Comparison of ENCODE assay signal across 22 cellular contexts in the genomic region with DNA sequence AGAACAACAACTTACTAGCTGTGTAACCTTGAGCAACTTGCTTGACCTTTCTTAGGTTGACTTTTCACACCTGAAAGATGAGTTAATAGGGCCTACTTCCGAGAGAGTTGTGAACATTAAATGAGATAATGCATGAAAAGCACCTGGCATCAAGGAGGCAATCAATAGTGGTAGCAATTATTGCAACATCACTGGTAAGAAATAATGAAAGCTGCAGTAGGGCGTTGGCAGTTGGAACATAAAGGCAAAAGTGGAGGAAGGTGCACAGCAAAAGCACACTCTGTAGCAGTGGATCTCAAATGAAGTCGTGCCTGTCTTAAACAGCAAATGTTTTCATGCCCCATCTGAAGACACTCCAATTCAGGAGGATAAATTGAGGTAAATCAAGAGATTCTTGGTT.
DNase-seq lines count a peak whose midpoint lies in the region; ATAC-seq, FAIRE-seq and TF ChIP-seq lines count a peak whose summit lies in the region.
"Had no signal": no experiment of that assay in that cellular context is flagged by ENCODE, and none has a peak within 500 bp of the region (broad histone marks: within the 10 kb centered on the region; RNA-seq: fewer than 3 reads in every experiment).

No MANE protein-coding gene starts in this region.

- H3K9me3 ChIP-seq in HepG2 (ENCODE audit: low read length) (no peaks in the 10 kb centered on the region), right lobe of liver (no peaks in the 10 kb centered on the region), K562 (replicated peaks; ENCODE audit: control insufficient read depth, insufficient read depth, low read depth, low read length) (no peaks in the 10 kb centered on the region), neuronal stem cell (replicated peaks in 1 of 2; ENCODE audit: control insufficient read depth in 2 of 2, insufficient read depth in 1 of 2, low read depth in 1 of 2, low read length in 2 of 2) (no peaks in the 10 kb centered on the region)
- H3K9me3 ChIP-seq: A549; BLaER1 treated with 17β-estradiol and CSF1 and Interleukin-3, amounts not matched to agents 10 nM and 100 nM; Caco-2 had no signal

- no peak overlapping the region for H2BK12ac ChIP-seq in neuronal stem cell (ENCODE audit: low read length)

- H3K27ac ChIP-seq in HepG2 (ENCODE audit: extremely low read length, insufficient read depth, low read length) (no peak overlapping the region), right lobe of liver (no peak overlapping the region), K562 (ENCODE audit: extremely low read depth, low read depth, low read length) (no peak overlapping the region), neuronal stem cell (replicated peaks; ENCODE audit: low read length) (no peak overlapping the region)
- H3K27ac ChIP-seq: 22Rv1; BLaER1 treated with 17β-estradiol and CSF1 and Interleukin-3, amounts not matched to agents 10 nM and 100 nM; C4-2B had no signal

- intact Hi-C loops in HepG2 (cut with micrococcal nuclease; ENCODE audit: unreplicated experiment) = no loop called here
- intact Hi-C loops in right lobe of liver (cut with DNase I) = no loop called here
- intact Hi-C loops in K562 (cut with micrococcal nuclease) = no loop called here

- POLR2A ChIA-PET in HepG2 (lab: Yijun Ruan, JAX) (no interaction called here), K562 (lab: Yijun Ruan, JAX) (no interaction called here)

- H2BK5ac ChIP-seq in neuronal stem cell (ENCODE audit: low read length) = no peak overlapping the region

- no peaks in the 10 kb centered on the region for H3K79me2 ChIP-seq in HepG2 (ENCODE audit: insufficient read depth, low read length)
- no peaks in the 10 kb centered on the region for H3K79me2 ChIP-seq in K562 (ENCODE audit: control insufficient read depth, insufficient read depth, low read length)

- DNase-seq in NCI-H146 (lab: John Stamatoyannopoulos, UW) (peak; percentile 3), NCI-H146 treated with DMSO at 0.1 percent for 48 hours (lab: John Stamatoyannopoulos, UW; ENCODE audit: unreplicated experiment) (no peak), HepG2 (ENCODE audit: low spot score) (no peak), right lobe of liver (no peak), K562 (ENCODE audit: extremely low read depth in 1 of 4, low spot score in 3 of 4) (no peak), neuronal stem cell (ENCODE audit: low spot score) (no peak), OCI-M1 (lab: John Stamatoyannopoulos, UW) (no peak)
- DNase-seq: AML-193; Caco-2; Calu3; CD4-positive, alpha-beta T cell; CD8-positive, alpha-beta T cell; DMS79 treated with DMSO at 0.1 percent for 48 hours; GF-D8 had no signal

- H2AFZ ChIP-seq in HepG2 (ENCODE audit: low read length) (no peak overlapping the region), K562 (ENCODE audit: low read depth, low read length) (no peak overlapping the region), neuronal stem cell (ENCODE audit: low read length) (no peak overlapping the region)

- no peaks in the 10 kb centered on the region for H3K4me1 ChIP-seq in HepG2 (ENCODE audit: insufficient read depth, low read length)
- H3K4me1 ChIP-seq in right lobe of liver = no peaks in the 10 kb centered on the region
- no peaks in the 10 kb centered on the region for H3K4me1 ChIP-seq in K562 (replicated peaks in 1 of 2; ENCODE audit: control insufficient read depth in 2 of 2, insufficient read depth in 2 of 2, low read length in 2 of 2)
- H3K4me1 ChIP-seq in neuronal stem cell (ENCODE audit: control insufficient read depth in 2 of 2, insufficient read depth in 1 of 2, low read depth in 1 of 2, low read length in 2 of 2) = peaks cover 0 to 3% of the 10 kb centered on the region in 2 donors
- H3K4me1 ChIP-seq: BLaER1 treated with 17β-estradiol and CSF1 and Interleukin-3, amounts not matched to agents 10 nM and 100 nM had no signal

- H4K8ac ChIP-seq in neuronal stem cell (ENCODE audit: low read depth, low read length) = no peak overlapping the region

- H3K36me3 ChIP-seq in HepG2 (replicated peaks in 1 of 2; ENCODE audit: control insufficient read depth in 1 of 2, insufficient read depth in 2 of 2, low read length in 2 of 2) (no peaks in the 10 kb centered on the region), right lobe of liver (no peaks in the 10 kb centered on the region), K562 (ENCODE audit: control insufficient read depth, insufficient read depth, low read length) (no peaks in the 10 kb centered on the region), neuronal stem cell (replicated peaks in 1 of 2; ENCODE audit: control insufficient read depth in 2 of 2, insufficient read depth in 2 of 2, low read length in 2 of 2) (no peaks in the 10 kb centered on the region)
- H3K36me3 ChIP-seq: BLaER1 treated with 17β-estradiol and CSF1 and Interleukin-3, amounts not matched to agents 10 nM and 100 nM had no signal

- BruUV-seq in HepG2 (replicated peaks; lab: Mats Ljungman, UMichigan) (no TSS peak), K562 (replicated peaks; lab: Mats Ljungman, UMichigan) (no TSS peak)

- no peaks in the 10 kb centered on the region for H4K20me1 ChIP-seq in HepG2 (ENCODE audit: insufficient read depth, low read length)
- no peaks in the 10 kb centered on the region for H4K20me1 ChIP-seq in K562 (replicated peaks; ENCODE audit: control insufficient read depth, insufficient read depth, low read length)
- H4K20me1 ChIP-seq: BLaER1 treated with 17β-estradiol and CSF1 and Interleukin-3, amounts not matched to agents 10 nM and 100 nM had no signal

- no peaks in the 10 kb centered on the region for H3K9me1 ChIP-seq in K562 (ENCODE audit: control insufficient read depth, insufficient read depth, low read length)

- H4K91ac ChIP-seq in neuronal stem cell (ENCODE audit: low read depth, low read length, poor library complexity) = no peak overlapping the region

- H3K4me2 ChIP-seq in HepG2 (ENCODE audit: low read depth, low read length) (no peak overlapping the region), K562 (ENCODE audit: insufficient read depth, low read length) (no peak overlapping the region), neuronal stem cell (ENCODE audit: insufficient read depth, low read length, poor library complexity, severe bottlenecking) (no peak overlapping the region)
- H3K4me2 ChIP-seq: BLaER1 treated with 17β-estradiol and CSF1 and Interleukin-3, amounts not matched to agents 10 nM and 100 nM had no signal

- H3K9ac ChIP-seq in HepG2 (ENCODE audit: insufficient read depth, low read depth, low read length) = no peak overlapping the region
- no peak overlapping the region for H3K9ac ChIP-seq in K562 (ENCODE audit: insufficient read depth in 1 of 2, low read depth in 2 of 2, low read length in 2 of 2)
- no peak overlapping the region for H3K9ac ChIP-seq in neuronal stem cell (ENCODE audit: low read depth, low read length, poor library complexity)
- H3K9ac ChIP-seq: BLaER1 treated with 17β-estradiol and CSF1 and Interleukin-3, amounts not matched to agents 10 nM and 100 nM had no signal

- no peak for TF ChIP-seq EP300 in HepG2 (IDR thresholded peaks at IDR 0.05; ENCODE audit: low read depth in 2 of 2, low read length in 2 of 2)
- no peak for TF ChIP-seq EP300 in HepG2 (CRISPR knock-in tag; IDR thresholded peaks at IDR 0.05; ENCODE audit: borderline replicate concordance)
- TF ChIP-seq EP300 in K562 (IDR thresholded peaks at IDR 0.05; ENCODE audit: low read length) = no peak

- in situ Hi-C loops in HepG2 (cut with HindIII; ENCODE audit: extremely low pct_ligation_motif_present, low pct_unique_long_range_greater_than_20kb) = no loop called here
- in situ Hi-C loops in K562 (cut with MboI) = no loop called here

- H2BK15ac ChIP-seq in neuronal stem cell (ENCODE audit: low read length) = no peak overlapping the region

- 3% methylated on average over 3 of the region's 3 CpGs for WGBS in HepG2 (ENCODE audit: low lambda C conversion rate)
- WGBS in right lobe of liver (ENCODE audit: insufficient coverage, low coverage, low lambda C conversion rate, missing lambda C conversion rate) = 50% methylated on average over 3 of the region's 3 CpGs
- WGBS in K562 (ENCODE audit: insufficient coverage, low coverage, missing lambda C conversion rate) = 0% methylated on average over 3 of the region's 3 CpGs
- WGBS in neuronal stem cell (ENCODE audit: extremely low coverage in 2 of 2, insufficient read length in 2 of 2, insufficient replicate concordance in 1 of 2), 2 donors = no CpG with 5 or more reads among the region's 3 CpGs

- H3K4me3 ChIP-seq in HepG2 (replicated peaks in 1 of 3; ENCODE audit: insufficient read depth in 1 of 3, low read depth in 2 of 3, low read length in 3 of 3) (no peak overlapping the region), right lobe of liver (no peak overlapping the region), K562 (no peak overlapping the region), neuronal stem cell (ENCODE audit: low read length in 2 of 2) (no peak overlapping the region)
- H3K4me3 ChIP-seq: A549; BLaER1 treated with 17β-estradiol and CSF1 and Interleukin-3, amounts not matched to agents 10 nM and 100 nM had no signal

- H3K23ac ChIP-seq in neuronal stem cell (ENCODE audit: low read depth, low read length, poor library complexity) = no peak overlapping the region

- CTCF ChIA-PET in HepG2 (lab: Yijun Ruan, JAX; ENCODE audit: low intra/inter-chr PET ratio, low total read pairs) = no interaction called here
- CTCF ChIA-PET in K562 (lab: Yijun Ruan, JAX; ENCODE audit: low intra/inter-chr PET ratio) = no interaction called here

- H3K18ac ChIP-seq in neuronal stem cell (ENCODE audit: low read length) = no peak overlapping the region

- H3K14ac ChIP-seq in neuronal stem cell (ENCODE audit: low read length) = no peak overlapping the region

- H2AK5ac ChIP-seq in neuronal stem cell (ENCODE audit: low read depth, low read length) = no peak overlapping the region

- TF ChIP-seq POLR2A in HepG2 (IDR thresholded peaks at IDR 0.05; ENCODE audit: insufficient read depth in 1 of 2, low read depth in 2 of 2, low read length in 2 of 2) (no peak), right lobe of liver (IDR thresholded peaks at IDR 0.05) (no peak), K562 (conservative IDR thresholded peaks at IDR 0.05) (no peak)

- TF ChIP-seq CTCF in HepG2 (CRISPR knock-in tag; IDR thresholded peaks at IDR 0.05) (no peak), right lobe of liver (IDR thresholded peaks at IDR 0.05) (no peak), K562 (IDR thresholded peaks at IDR 0.05 in 2 of 3, conservative IDR thresholded peaks at IDR 0.05 in 1 of 3; ENCODE audit: insufficient read depth in 2 of 3, low read depth in 1 of 3, low read length in 3 of 3) (no peak)

- ATAC-seq in HepG2 (no peak), right lobe of liver (no peak), K562 (no peak)
- ATAC-seq: CD8-positive, alpha-beta T cell had no signal

- FAIRE-seq in HepG2 (lab: Jason Lieb, UNC) (no peak), K562 (lab: Jason Lieb, UNC) (no peak)
- FAIRE-seq: A549, D721Med, G401.6, GM12891, GM19239 had no signal

- TF ChIP-seq RAD21 in HepG2 (CRISPR knock-in tag; IDR thresholded peaks at IDR 0.05) = no peak
- TF ChIP-seq RAD21 in K562 (CRISPR knock-in tag; conservative IDR thresholded peaks at IDR 0.05 in 1 of 2, IDR thresholded peaks at IDR 0.05 in 1 of 2) = no peak

- H3K27me3 ChIP-seq in HepG2 (ENCODE audit: control insufficient read depth in 1 of 2, insufficient read depth in 2 of 2, low read length in 2 of 2) = no peaks in the 10 kb centered on the region
- no peaks in the 10 kb centered on the region for H3K27me3 ChIP-seq in right lobe of liver
- no peaks in the 10 kb centered on the region for H3K27me3 ChIP-seq in K562 (ENCODE audit: control insufficient read depth in 2 of 2, insufficient read depth in 2 of 2, low read length in 2 of 2)
- no peaks in the 10 kb centered on the region for H3K27me3 ChIP-seq in neuronal stem cell (ENCODE audit: control insufficient read depth in 3 of 3, insufficient read depth in 3 of 3, low read depth in 1 of 3, low read length in 3 of 3)
- H3K27me3 ChIP-seq: BLaER1 treated with 17β-estradiol and CSF1 and Interleukin-3, amounts not matched to agents 10 nM and 100 nM had no signal

- no peak overlapping the region for H2BK120ac ChIP-seq in neuronal stem cell (ENCODE audit: low read depth, low read length)

- H3K4ac ChIP-seq in neuronal stem cell (ENCODE audit: low read length) = no peak overlapping the region

- H3K79me1 ChIP-seq in neuronal stem cell (ENCODE audit: low read depth, low read length) = no peaks in the 10 kb centered on the region
